8 cellular contexts compared by ENCODE assay signal in genomic region chr17:7306911-7307685, GRCh38. TPM values are rescaled to one million over a fixed set of nuclear protein-coding genes. Genes with fewer than 3 reads are reported as not detected.
A peak's percentile ranks its signal among the peaks of the same experiment; 100 is the strongest.
DNase-seq lines count a peak whose midpoint lies in the region; ATAC-seq and TF ChIP-seq lines count a peak whose summit lies in the region.

EIF5A (plus strand) TSS chr17:7307628; CDS start chr17:7309636, 2,008 bp downstream.

- ATAC-seq in HG02885 (IDR thresholded peaks at IDR 0.05; ENCODE audit: poor library complexity, unreplicated experiment), result peak; percentile 75

- WGBS in prostate gland, result under 1% methylated on average over 64 of the region's 64 CpGs
- WGBS in urinary bladder, result under 1% methylated on average over 64 of the region's 64 CpGs

- peak within 1 kb of the TSS; percentile 97 for H3K4me3 ChIP-seq in left ventricle myocardium inferior
- H3K4me3 ChIP-seq in prostate gland, result peak within 1 kb of the TSS; percentile 99
- peak within 1 kb of the TSS; percentile 93 for H3K4me3 ChIP-seq in urinary bladder (ENCODE audit: low read depth, low read length)

- H3K27me3 ChIP-seq in left ventricle myocardium inferior (ENCODE audit: low read depth), result no peaks in the 10 kb centered on the region
- no peaks in the 10 kb centered on the region for H3K27me3 ChIP-seq in prostate gland (replicated peaks; ENCODE audit: insufficient read depth)

- DNase-seq in NCI-H187 (lab: John Stamatoyannopoulos, UW) (peak; percentile 93 to 94), T-helper 2 cell (peak; percentile 100), left ventricle myocardium inferior (peak; percentile 100), prostate gland (ENCODE audit: low spot score) (peak; percentile 99)

- H3K36me3 ChIP-seq in left ventricle myocardium inferior (peaks cover 29% of the 10 kb centered on the region), prostate gland (peaks cover 0 to 5% of the 10 kb centered on the region in 2 donors), urinary bladder (ENCODE audit: insufficient read depth) (peaks cover 6% of the 10 kb centered on the region)

- TF ChIP-seq CTCF in left ventricle myocardium inferior (IDR thresholded peaks at IDR 0.05; ENCODE audit: borderline replicate concordance) (no peak), prostate gland (IDR thresholded peaks at IDR 0.05) (peak in 1 of 4 experiments; percentile 23)

- peak; percentile 84 for TF ChIP-seq POLR2A in GM15510 (IDR thresholded peaks at IDR 0.05; ENCODE audit: borderline replicate concordance, extremely low read depth, insufficient read length)
- peak; percentile 94 for TF ChIP-seq POLR2A in prostate gland (IDR thresholded peaks at IDR 0.05)

- H3K9me3 ChIP-seq in left ventricle myocardium inferior (replicated peaks) (no peaks in the 10 kb centered on the region), prostate gland (no peaks in the 10 kb centered on the region)

- H3K27ac ChIP-seq in angular gyrus (ENCODE audit: low read depth, low read length), result peak within 1 kb of the TSS; percentile 98
- H3K27ac ChIP-seq in left ventricle myocardium inferior (replicated peaks), result peak within 1 kb of the TSS; percentile 99
- H3K27ac ChIP-seq in prostate gland, result peak within 1 kb of the TSS; percentile 97 to 99
- peak within 1 kb of the TSS; percentile 98 for H3K27ac ChIP-seq in urinary bladder (ENCODE audit: low read depth)

- intact Hi-C loops in left ventricle myocardium inferior (cut with micrococcal nuclease) (no loop called here), prostate gland (cut with DNase I) (no loop called here)

- H3K4me1 ChIP-seq in left ventricle myocardium inferior, result peaks cover 50% of the 10 kb centered on the region
- H3K4me1 ChIP-seq in prostate gland (replicated peaks), result peaks cover 8% of the 10 kb centered on the region
- no peaks in the 10 kb centered on the region for H3K4me1 ChIP-seq in urinary bladder (ENCODE audit: insufficient read depth)

RNA-seq across cellular contexts. Expression of gene EIF5A, which starts in this region (rescaled TPM):
- total RNA-seq in left ventricle myocardium inferior (250 TPM), prostate gland (100 to 1,000 TPM; 172 to 195 TPM), urinary bladder (123 TPM)
- polyA plus RNA-seq in urinary bladder, result 348 TPM

Comparison
In these comparisons a context has a peak if more than half of its experiments do, and no peak if none do; other contexts are left out.
1. Peak in every context shown above with its lines: DNase-seq, ATAC-seq, H3K4me3 ChIP-seq and H3K27ac ChIP-seq.